In genomic region chr2:190587106-190587505, GRCh38 we compare ENCODE assay signal across 1 cellular context.
TF ChIP-seq lines count a peak whose summit lies in the region.

No MANE protein-coding gene starts in this region.

TF ChIP-seq in HepG2, 621 proteins besides CTCF, POLR2A, EP300 and RAD21 (continued from another document):
- TF ChIP-seq SP4 (CRISPR knock-in tag; IDR thresholded peaks at IDR 0.05) (0 out of 2 replicates have a peak, but pooled peaks have one; percentile 20), PPARG (CRISPR knock-in tag; conservative IDR thresholded peaks at IDR 0.05) (peak; percentile 91)
